Comparison of ENCODE assay signal across 23 cellular contexts in the genomic region with DNA sequence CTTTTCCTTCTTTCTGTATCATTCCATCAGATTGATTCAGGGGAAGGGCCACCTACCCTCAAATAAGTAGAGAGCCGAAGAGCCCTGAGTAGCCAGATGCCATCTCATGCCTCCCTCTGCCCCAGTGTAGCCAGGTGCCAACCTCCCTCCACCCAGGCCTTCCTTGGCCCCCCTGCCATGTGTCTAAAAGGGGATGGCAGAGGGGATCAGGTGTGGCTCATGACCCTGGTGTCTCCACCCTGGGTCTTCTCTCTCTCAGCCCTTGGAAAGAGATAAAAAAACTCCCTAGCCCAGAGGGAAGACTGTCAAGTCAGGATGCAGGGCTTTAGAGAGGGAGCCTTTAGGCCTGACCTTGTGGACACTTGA. TPM values are rescaled to one million over a fixed set of nuclear protein-coding genes. Genes with fewer than 3 reads are reported as not detected.
"Had no signal": no experiment of that assay in that cellular context is flagged by ENCODE, and none has a peak within 500 bp of the region (broad histone marks: within the 10 kb centered on the region; RNA-seq: fewer than 3 reads in every experiment).

No MANE protein-coding gene starts in this region.

- ATAC-seq: activated CD4-positive, alpha-beta T cell treated with anti-CD3 and anti-CD28 coated beads for 36 hours; activated CD8-positive, alpha-beta T cell treated with anti-CD3 and anti-CD28 coated beads for 36 hours; activated T-helper 17 cell treated with anti-CD3 and anti-CD28 coated beads, Interleukin-2, amount 50 U/mL, for 72 hours; left lobe of liver had no signal

- DNase-seq: activated CD4-positive, alpha-beta T cell treated with anti-CD3 and anti-CD28 coated beads for 36 hours; activated CD8-positive, alpha-beta T cell treated with anti-CD3 and anti-CD28 coated beads for 36 hours; activated naive CD4-positive, alpha-beta T cell; anterior cingulate cortex; central memory CD4-positive, alpha-beta T cell; erythroblast; foreskin melanocyte; glutamatergic neuron; hypothalamus; nephron progenitor cell; stimulated activated CD4-positive, alpha-beta T cell treated with anti-CD3 and anti-CD28 coated beads, Interleukin-2, amount 100 ng/mL, for 24 hours; stimulated activated naive CD4-positive, alpha-beta T cell treated with Interleukin-2 at 50 U/mL for 16 hours; substantia nigra; T-helper 2 cell had no signal

- FAIRE-seq: colon, keratinocyte had no signal

- H3K27me3 ChIP-seq: tibial artery, vagina had no signal

- H3K36me3 ChIP-seq: tibial artery, vagina had no signal

- H3K9me3 ChIP-seq: tibial artery, vagina had no signal

- H3K4me3 ChIP-seq: lung, tibial artery, vagina had no signal

- H3K27ac ChIP-seq: tibial artery, vagina, VCaP had no signal

RNA-seq across cellular contexts. Expression of a gene that starts 5.1 kb away (rescaled TPM):
- total RNA-seq: skeletal muscle tissue, vagina had no signal
